23 cellular contexts compared by ENCODE assay signal in the genomic region with DNA sequence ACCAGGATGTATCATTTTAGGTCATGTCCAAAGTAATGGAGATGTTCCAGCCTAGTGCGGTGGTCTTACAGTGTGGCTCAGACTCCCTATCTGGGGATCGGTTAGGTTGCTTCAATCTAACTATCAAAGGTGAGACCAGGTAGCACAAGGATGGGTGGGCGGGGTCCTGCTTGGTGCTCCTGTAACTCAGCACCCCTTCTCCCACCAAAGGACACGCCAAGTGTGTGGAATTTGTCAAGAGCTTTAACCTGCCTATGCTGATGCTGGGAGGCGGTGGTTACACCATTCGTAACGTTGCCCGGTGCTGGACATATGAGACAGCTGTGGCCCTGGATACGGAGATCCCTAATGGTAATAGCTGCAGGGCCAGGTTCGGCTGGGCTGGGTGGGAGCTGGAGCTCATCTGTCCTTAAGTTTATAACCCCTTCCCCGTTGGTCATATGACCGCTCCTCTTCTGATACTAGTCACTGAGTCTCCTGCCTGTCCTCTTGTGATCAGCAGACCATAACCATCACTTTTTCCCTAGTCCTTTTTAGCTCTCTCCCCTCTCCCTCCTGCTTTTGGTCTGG. TPM values are rescaled to one million over a fixed set of nuclear protein-coding genes. Genes with fewer than 3 reads are reported as not detected.
DNase-seq lines count a peak whose midpoint lies in the region; ATAC-seq, FAIRE-seq and TF ChIP-seq lines count a peak whose summit lies in the region.
"Had no signal": no experiment of that assay in that cellular context is flagged by ENCODE, and none has a peak within 500 bp of the region (broad histone marks: within the 10 kb centered on the region; RNA-seq: fewer than 3 reads in every experiment).

No MANE protein-coding gene starts in this region.

- no peak overlapping the region for H2AFZ ChIP-seq in H1 (ENCODE audit: low read length)

- H2AK5ac ChIP-seq in H1 (ENCODE audit: low read depth, low read length): no peak overlapping the region

- 95% methylated on average over 12 of the region's 12 CpGs; no CpG with 5 or more reads in 1 of the 2 experiments for WGBS in H1 (ENCODE audit: extremely low coverage in 1 of 2, insufficient coverage in 1 of 2, insufficient read length in 1 of 2, insufficient replicate concordance in 2 of 2, low coverage in 1 of 2, low lambda C conversion rate in 2 of 2, missing lambda C conversion rate in 1 of 2), 2 experiments

- peaks cover 63% of the 10 kb centered on the region for H3K36me3 Mint-ChIP-seq in activated CD4-positive, alpha-beta T cell treated with anti-CD3 and anti-CD28 coated beads, Interleukin-2, amount 10 ng/mL, durations not matched to agents 24 days and 14 days (ENCODE audit: low read depth)
- peaks cover 66% of the 10 kb centered on the region for H3K36me3 Mint-ChIP-seq in activated CD4-positive, alpha-beta T cell treated with anti-CD3 and anti-CD28 coated beads, Interleukin-2, amount 10 ng/mL, durations not matched to agents 7 days and 5 days (ENCODE audit: low read depth)
- H3K36me3 Mint-ChIP-seq in stimulated activated memory B cell treated with anti-CD40 and anti-IgM and Interleukin-4, amounts not matched to agents 10 μg/mL and 1 μg/mL and 100 μg/mL, for 72 hours: peaks cover 49% of the 10 kb centered on the region
- H3K36me3 Mint-ChIP-seq in activated CD4-positive, alpha-beta T cell treated with anti-CD3 and anti-CD28 coated beads for 36 hours (ENCODE audit: low read depth): peaks cover 46% of the 10 kb centered on the region

- H3K9me3 Mint-ChIP-seq in activated CD4-positive, alpha-beta T cell treated with anti-CD3 and anti-CD28 coated beads, Interleukin-2, amount 10 ng/mL, durations not matched to agents 24 days and 14 days: no peaks in the 10 kb centered on the region
- H3K9me3 Mint-ChIP-seq in activated CD4-positive, alpha-beta T cell treated with anti-CD3 and anti-CD28 coated beads, Interleukin-2, amount 10 ng/mL, durations not matched to agents 7 days and 5 days: no peaks in the 10 kb centered on the region
- H3K9me3 Mint-ChIP-seq in stimulated activated memory B cell treated with anti-CD40 and anti-IgM and Interleukin-4, amounts not matched to agents 10 μg/mL and 1 μg/mL and 100 μg/mL, for 72 hours: no peaks in the 10 kb centered on the region
- no peaks in the 10 kb centered on the region for H3K9me3 Mint-ChIP-seq in activated CD4-positive, alpha-beta T cell treated with anti-CD3 and anti-CD28 coated beads for 36 hours (ENCODE audit: low read depth)
- H3K9me3 Mint-ChIP-seq: activated B cell treated with CpG ODN at 0.5 μM for 24 hours; activated CD4-positive, alpha-beta memory T cell treated with anti-CD3 and anti-CD28 coated beads, Interleukin-2, amount 10 ng/mL, durations not matched to agents 7 days and 5 days; activated naive CD4-positive, alpha-beta T cell treated with anti-CD3 and anti-CD28 coated beads for 36 hours; activated T-cell treated with anti-CD3 and anti-CD28 coated beads, Interleukin-2, amount 50 U/mL, for 4 hours; stimulated activated naive CD8-positive, alpha-beta T cell treated with anti-CD3 and anti-CD28 coated beads, Interleukin-15, Interleukin-2, amounts not matched to agents 100 ng/mL and 50 ng/mL, for 24 hours had no signal

- H3K27ac Mint-ChIP-seq in activated CD4-positive, alpha-beta T cell treated with anti-CD3 and anti-CD28 coated beads, Interleukin-2, amount 10 ng/mL, durations not matched to agents 24 days and 14 days: no peak overlapping the region
- no peak overlapping the region for H3K27ac Mint-ChIP-seq in activated CD4-positive, alpha-beta T cell treated with anti-CD3 and anti-CD28 coated beads, Interleukin-2, amount 10 ng/mL, durations not matched to agents 7 days and 5 days
- H3K27ac Mint-ChIP-seq in stimulated activated memory B cell treated with anti-CD40 and anti-IgM and Interleukin-4, amounts not matched to agents 10 μg/mL and 1 μg/mL and 100 μg/mL, for 72 hours: peak overlapping the region; percentile 45
- H3K27ac Mint-ChIP-seq in activated CD4-positive, alpha-beta T cell treated with anti-CD3 and anti-CD28 coated beads for 36 hours: no peak overlapping the region
- H3K27ac Mint-ChIP-seq: activated CD4-positive, alpha-beta memory T cell treated with anti-CD3 and anti-CD28 coated beads, Interleukin-2, amount 10 ng/mL, durations not matched to agents 7 days and 5 days; activated naive CD4-positive, alpha-beta T cell treated with anti-CD3 and anti-CD28 coated beads for 36 hours had no signal

- peaks cover 5 to 21% (median 14%) of the 10 kb centered on the region in 4 experiments for H3K4me1 ChIP-seq in H1 (replicated peaks in 1 of 4; ENCODE audit: control insufficient read depth in 3 of 4, insufficient read depth in 4 of 4, low read length in 3 of 4)
- H3K4me1 ChIP-seq: BE2C had no signal

- no peak overlapping the region for H4K91ac ChIP-seq in H1 (replicated peaks; ENCODE audit: insufficient read length, low read length)

- no peaks in the 10 kb centered on the region for H3K27me3 ChIP-seq in H1 (replicated peaks in 1 of 4; ENCODE audit: control insufficient read depth in 3 of 4, extremely low read depth in 1 of 4, insufficient read depth in 3 of 4, low read length in 3 of 4)
- H3K27me3 ChIP-seq: BE2C, tibial nerve had no signal

- H4K20me1 ChIP-seq in H1 (replicated peaks in 1 of 2; ENCODE audit: control insufficient read depth in 1 of 2, insufficient read depth in 2 of 2, low read length in 2 of 2): peaks cover 9 to 20% of the 10 kb centered on the region in 2 experiments

- peak; percentile 57 for DNase-seq in activated CD4-positive, alpha-beta T cell treated with anti-CD3 and anti-CD28 coated beads, Interleukin-2, amount 10 ng/mL, durations not matched to agents 24 days and 14 days
- no peak for DNase-seq in activated CD4-positive, alpha-beta T cell treated with anti-CD3 and anti-CD28 coated beads, Interleukin-2, amount 10 ng/mL, durations not matched to agents 7 days and 5 days
- DNase-seq in H1 (ENCODE audit: low read depth in 1 of 2, low spot score in 2 of 2) (no peak), kidney glomerular epithelial cell (lab: John Stamatoyannopoulos, UW) (no peak)
- no peak for DNase-seq in activated CD4-positive, alpha-beta T cell treated with anti-CD3 and anti-CD28 coated beads for 36 hours
- DNase-seq: activated B cell treated with CpG ODN at 0.5 μM for 24 hours; activated CD4-positive, alpha-beta memory T cell treated with anti-CD3 and anti-CD28 coated beads, Interleukin-2, amount 10 ng/mL, durations not matched to agents 7 days and 5 days; activated naive CD4-positive, alpha-beta T cell treated with anti-CD3 and anti-CD28 coated beads for 36 hours; activated T-cell treated with anti-CD3 and anti-CD28 coated beads, Interleukin-2, amount 50 U/mL, for 4 hours; BE2C; GOT3; islet precursor cell; NCI-H187 treated with DMSO at 0.1 percent for 48 hours; NCI-H69; retina; SK-N-SH; stimulated activated CD4-positive, alpha-beta T cell treated with anti-CD3 and anti-CD28 coated beads, Interleukin-4, amount 100 ng/mL, for 24 hours; T-helper 9 cell had no signal

- peaks cover 8% of the 10 kb centered on the region; the same call in 1 of the 2 replicates for H3K23me2 ChIP-seq in H1 (ENCODE audit: low read depth, low read length)

- H3K9ac ChIP-seq in H1 (replicated peaks in 1 of 4; ENCODE audit: extremely low read depth in 1 of 4, low read depth in 3 of 4, low read length in 3 of 4): no peak overlapping the region
- H3K9ac ChIP-seq: SK-N-SH had no signal

- peaks cover 24% of the 10 kb centered on the region for H3K4me1 Mint-ChIP-seq in activated CD4-positive, alpha-beta T cell treated with anti-CD3 and anti-CD28 coated beads, Interleukin-2, amount 10 ng/mL, durations not matched to agents 24 days and 14 days
- H3K4me1 Mint-ChIP-seq in activated CD4-positive, alpha-beta T cell treated with anti-CD3 and anti-CD28 coated beads, Interleukin-2, amount 10 ng/mL, durations not matched to agents 7 days and 5 days: peaks cover 29% of the 10 kb centered on the region
- H3K4me1 Mint-ChIP-seq in stimulated activated memory B cell treated with anti-CD40 and anti-IgM and Interleukin-4, amounts not matched to agents 10 μg/mL and 1 μg/mL and 100 μg/mL, for 72 hours: peaks cover 48% of the 10 kb centered on the region
- peaks cover 25% of the 10 kb centered on the region for H3K4me1 Mint-ChIP-seq in activated CD4-positive, alpha-beta T cell treated with anti-CD3 and anti-CD28 coated beads for 36 hours

- ATAC-seq in stimulated activated memory B cell treated with anti-CD40 and anti-IgM and Interleukin-4, amounts not matched to agents 10 μg/mL and 1 μg/mL and 100 μg/mL, for 72 hours: no peak
- ATAC-seq in activated CD4-positive, alpha-beta T cell treated with anti-CD3 and anti-CD28 coated beads for 36 hours: no peak
- ATAC-seq: activated T-cell treated with anti-CD3 and anti-CD28 coated beads, Interleukin-2, amount 50 U/mL, for 4 hours had no signal

- H3K27me3 Mint-ChIP-seq in activated CD4-positive, alpha-beta T cell treated with anti-CD3 and anti-CD28 coated beads, Interleukin-2, amount 10 ng/mL, durations not matched to agents 24 days and 14 days: no peaks in the 10 kb centered on the region
- H3K27me3 Mint-ChIP-seq in activated CD4-positive, alpha-beta T cell treated with anti-CD3 and anti-CD28 coated beads, Interleukin-2, amount 10 ng/mL, durations not matched to agents 7 days and 5 days: no peaks in the 10 kb centered on the region
- no peaks in the 10 kb centered on the region for H3K27me3 Mint-ChIP-seq in stimulated activated memory B cell treated with anti-CD40 and anti-IgM and Interleukin-4, amounts not matched to agents 10 μg/mL and 1 μg/mL and 100 μg/mL, for 72 hours
- no peaks in the 10 kb centered on the region for H3K27me3 Mint-ChIP-seq in activated CD4-positive, alpha-beta T cell treated with anti-CD3 and anti-CD28 coated beads for 36 hours
- H3K27me3 Mint-ChIP-seq: activated B cell treated with CpG ODN at 0.5 μM for 24 hours; stimulated activated naive CD8-positive, alpha-beta T cell treated with anti-CD3 and anti-CD28 coated beads, Interleukin-15, Interleukin-2, amounts not matched to agents 100 ng/mL and 50 ng/mL, for 24 hours had no signal

- no peak overlapping the region for H3K4me3 Mint-ChIP-seq in activated CD4-positive, alpha-beta T cell treated with anti-CD3 and anti-CD28 coated beads, Interleukin-2, amount 10 ng/mL, durations not matched to agents 24 days and 14 days
- H3K4me3 Mint-ChIP-seq in activated CD4-positive, alpha-beta T cell treated with anti-CD3 and anti-CD28 coated beads, Interleukin-2, amount 10 ng/mL, durations not matched to agents 7 days and 5 days: no peak overlapping the region
- no peak overlapping the region for H3K4me3 Mint-ChIP-seq in stimulated activated memory B cell treated with anti-CD40 and anti-IgM and Interleukin-4, amounts not matched to agents 10 μg/mL and 1 μg/mL and 100 μg/mL, for 72 hours
- H3K4me3 Mint-ChIP-seq in activated CD4-positive, alpha-beta T cell treated with anti-CD3 and anti-CD28 coated beads for 36 hours: no peak overlapping the region
- H3K4me3 Mint-ChIP-seq: activated B cell treated with CpG ODN at 0.5 μM for 24 hours; activated CD4-positive, alpha-beta memory T cell treated with anti-CD3 and anti-CD28 coated beads, Interleukin-2, amount 10 ng/mL, durations not matched to agents 7 days and 5 days; activated naive CD4-positive, alpha-beta T cell treated with anti-CD3 and anti-CD28 coated beads for 36 hours; activated T-cell treated with anti-CD3 and anti-CD28 coated beads, Interleukin-2, amount 50 U/mL, for 4 hours; stimulated activated naive CD8-positive, alpha-beta T cell treated with anti-CD3 and anti-CD28 coated beads, Interleukin-15, Interleukin-2, amounts not matched to agents 100 ng/mL and 50 ng/mL, for 24 hours had no signal

- no peak for TF ChIP-seq EP300 in H1 (IDR thresholded peaks at IDR 0.05; ENCODE audit: borderline replicate concordance in 1 of 2, low read depth in 2 of 2, low read length in 2 of 2)

- H3K18ac ChIP-seq in H1 (ENCODE audit: extremely low read depth, low read length): no peak overlapping the region

- H3K4me3 ChIP-seq in H1 (ENCODE audit: extremely low read depth in 1 of 4, insufficient read depth in 2 of 4, low read depth in 3 of 4, low read length in 4 of 4): no peak overlapping the region
- H3K4me3 ChIP-seq: lung, tibial nerve had no signal

- no peak overlapping the region for H4K5ac ChIP-seq in H1 (ENCODE audit: insufficient read length, low read depth, low read length)

- no peak for FAIRE-seq in H1 (lab: Jason Lieb, UNC)

- intact Hi-C loops in activated CD4-positive, alpha-beta T cell treated with anti-CD3 and anti-CD28 coated beads, Interleukin-2, amount 10 ng/mL, durations not matched to agents 24 days and 14 days (cut with micrococcal nuclease): no loop called here
- intact Hi-C loops in activated CD4-positive, alpha-beta T cell treated with anti-CD3 and anti-CD28 coated beads for 36 hours (cut with DNase I, micrococcal nuclease): loop anchor here in 1 of 2 experiments (5.0 kb wide), 1 partner anchor 38 kb away; the partner anchor contains the start of gene HDAC1

- no peak overlapping the region for H3K14ac ChIP-seq in H1 (ENCODE audit: insufficient read length)

- H3K36me3 ChIP-seq in H1 (ENCODE audit: control insufficient read depth in 2 of 4, insufficient read depth in 4 of 4, low read length in 3 of 4): peaks cover 24 to 79% (median 36%) of the 10 kb centered on the region in 4 experiments; a peak in 7 of 8 replicates

- no peak overlapping the region for H2BK120ac ChIP-seq in H1 (replicated peaks; ENCODE audit: low read depth, low read length)

- H3K79me2 ChIP-seq in H1 (ENCODE audit: control insufficient read depth in 1 of 2, insufficient read depth in 2 of 2, low read length in 2 of 2): peaks cover 4 to 21% of the 10 kb centered on the region in 2 experiments; a peak in 3 of 4 replicates

- no peak overlapping the region for H2BK12ac ChIP-seq in H1 (ENCODE audit: low read depth, low read length)

- peak in 1 of 2 experiments; percentile 17; a peak in 1 of 3 replicates for TF ChIP-seq POLR2A in H1 (IDR thresholded peaks at IDR 0.05; ENCODE audit: control extremely low read depth in 1 of 2, low read depth in 2 of 2, low read length in 2 of 2)

- POLR2A ChIA-PET in activated CD4-positive, alpha-beta T cell treated with anti-CD3 and anti-CD28 coated beads, Interleukin-2, amount 10 ng/mL, durations not matched to agents 7 days and 5 days (lab: Charles Lee): no interaction called here
- POLR2A ChIA-PET in H1 (lab: Charles Lee; ENCODE audit: partially characterized antibody): interaction anchor here (0.6 to 13.4 kb wide), 19 partner anchors 9 to 1243 kb away, joined by 3 to 321 read pairs (median 7); partner anchors contain the start of genes CCDC28B, FAM167B, FAM229A and IQCC
- POLR2A ChIA-PET in activated CD4-positive, alpha-beta T cell treated with anti-CD3 and anti-CD28 coated beads for 36 hours (lab: Charles Lee): interaction anchor here (1.0 kb wide), 1 partner anchor 19 kb away, joined by 3 read pairs; no protein-coding TSS in a partner anchor

- no peak overlapping the region for H3K56ac ChIP-seq in H1 (replicated peaks; ENCODE audit: insufficient read length, low read depth, low read length)

- no peak for TF ChIP-seq RAD21 in H1 (IDR thresholded peaks at IDR 0.05 in 1 of 2, conservative IDR thresholded peaks at IDR 0.05 in 1 of 2; ENCODE audit: low read depth in 2 of 2, low read length in 2 of 2)

- H3K27ac ChIP-seq in H1 (ENCODE audit: low read depth, low read length): no peak overlapping the region
- H3K27ac ChIP-seq: RWPE1, tibial nerve had no signal

- H3K4ac ChIP-seq in H1 (replicated peaks; ENCODE audit: insufficient read length, low read depth, low read length): no peak overlapping the region

- CTCF ChIA-PET in activated CD4-positive, alpha-beta T cell treated with anti-CD3 and anti-CD28 coated beads, Interleukin-2, amount 10 ng/mL, durations not matched to agents 7 days and 5 days (lab: Charles Lee): interaction anchor here (0.5 to 1.6 kb wide), 3 partner anchors 8 to 880 kb away, joined by 3 to 10 read pairs (median 5); no protein-coding TSS in a partner anchor
- CTCF ChIA-PET in H1 (lab: Charles Lee; ENCODE audit: partially characterized antibody): interaction anchor here (0.6 to 3.6 kb wide), 4 partner anchors 9 to 92 kb away, joined by 3 to 14 read pairs (median 5); no protein-coding TSS in a partner anchor
- CTCF ChIA-PET in activated CD4-positive, alpha-beta T cell treated with anti-CD3 and anti-CD28 coated beads for 36 hours (lab: Charles Lee): interaction anchor here (1.0 to 1.4 kb wide), 2 partner anchors 82 to 115 kb away, joined by 3 to 7 read pairs; no protein-coding TSS in a partner anchor

- no peak overlapping the region for H2BK20ac ChIP-seq in H1 (ENCODE audit: low read length)

- H2BK15ac ChIP-seq in H1 (ENCODE audit: low read length): no peak overlapping the region

- peaks cover 2% of the 10 kb centered on the region; the same call in 1 of the 2 replicates for H3K79me1 ChIP-seq in H1 (ENCODE audit: low read depth, low read length)

- no peak overlapping the region for H4K8ac ChIP-seq in H1 (ENCODE audit: extremely low read depth, insufficient read depth, low read length)

- H3K9me3 ChIP-seq in H1 (ENCODE audit: insufficient read depth in 2 of 2, low read depth in 1 of 2, low read length in 1 of 2): no peaks in the 10 kb centered on the region
- H3K9me3 ChIP-seq: BE2C, SK-N-SH, tibial nerve had no signal

- no peak overlapping the region for H3K23ac ChIP-seq in H1 (ENCODE audit: insufficient read length)

- no peak overlapping the region for H3K4me2 ChIP-seq in H1 (ENCODE audit: insufficient read depth in 1 of 2, low read depth in 2 of 2, low read length in 2 of 2)
- H3K4me2 ChIP-seq: SK-N-SH had no signal

- no peak overlapping the region for H2BK5ac ChIP-seq in H1 (ENCODE audit: low read depth, low read length)

- TF ChIP-seq CTCF in H1 (IDR thresholded peaks at IDR 0.05; ENCODE audit: control extremely low read depth in 1 of 3, insufficient read depth in 1 of 3, low read depth in 1 of 3, low read length in 3 of 3): no peak

RNA-seq across cellular contexts. Expression of gene MARCKSL1, which starts 5.4 kb away (rescaled TPM):
- 34.8 and 36.6 TPM in 2 replicates for total RNA-seq in activated CD4-positive, alpha-beta T cell treated with anti-CD3 and anti-CD28 coated beads, Interleukin-2, amount 10 ng/mL, durations not matched to agents 24 days and 14 days
- 10 to 100 TPM; 31.0 to 31.6 TPM for total RNA-seq in activated CD4-positive, alpha-beta T cell treated with anti-CD3 and anti-CD28 coated beads, Interleukin-2, amount 10 ng/mL, durations not matched to agents 7 days and 5 days
- 536 and 557 TPM in 2 replicates for total RNA-seq in H1 (2021; fragmentation: NEBNext Ultra II Directional; extraction: Animal tissue kit (Norgen Biotek cat#: 25700))
- polyA plus RNA-seq in H1 (2011; rRNA removed): 558 and 618 TPM in 2 replicates
- polyA plus RNA-seq in H1 (2011; cell fraction: cytosol; rRNA removed): 499 TPM
- polyA plus RNA-seq in H1 (2011; cell fraction: nucleus; rRNA removed): 234 TPM
- polyA plus RNA-seq in H1 (2012, experiment 1 of 2): 381 to 528 TPM (median 488 TPM) in 4 replicates
- 579 TPM for polyA plus RNA-seq in H1 (2012, experiment 2 of 2)
- polyA plus RNA-seq in H1 (2013, experiment 1 of 2): 490 TPM
- polyA plus RNA-seq in H1 (2013, experiment 2 of 2): 500 TPM
- 278 and 338 TPM in 2 replicates for polyA minus RNA-seq in H1 (2011; rRNA and poly(A)+ RNA removed)
- 161 TPM for polyA minus RNA-seq in H1 (2011; cell fraction: cytosol; rRNA and poly(A)+ RNA removed)
- 161 TPM for polyA minus RNA-seq in H1 (2011; cell fraction: nucleus; rRNA and poly(A)+ RNA removed)
- total RNA-seq in activated CD4-positive, alpha-beta T cell treated with anti-CD3 and anti-CD28 coated beads for 36 hours: 10 to 100 TPM; 27.0 to 29.3 TPM

RNA-seq across cellular contexts. Expression of gene FAM229A, which starts 31.6 kb away (rescaled TPM):
- 4.2 and 4.4 TPM in 2 replicates for total RNA-seq in activated CD4-positive, alpha-beta T cell treated with anti-CD3 and anti-CD28 coated beads, Interleukin-2, amount 10 ng/mL, durations not matched to agents 24 days and 14 days
- 1 to 10 TPM; 8.2 to 8.5 TPM for total RNA-seq in activated CD4-positive, alpha-beta T cell treated with anti-CD3 and anti-CD28 coated beads, Interleukin-2, amount 10 ng/mL, durations not matched to agents 7 days and 5 days
- 4.1 and 4.2 TPM in 2 replicates for total RNA-seq in H1 (2021; fragmentation: NEBNext Ultra II Directional; extraction: Animal tissue kit (Norgen Biotek cat#: 25700))
- polyA plus RNA-seq in H1 (2011; rRNA removed): 4.2 and 7.5 TPM in 2 replicates
- 6.3 TPM for polyA plus RNA-seq in H1 (2011; cell fraction: cytosol; rRNA removed)
- 19.5 TPM for polyA plus RNA-seq in H1 (2011; cell fraction: nucleus; rRNA removed)
- polyA plus RNA-seq in H1 (2012, experiment 1 of 2): 3.5 to 5.0 TPM (median 4.1 TPM) in 4 replicates
- 4.7 TPM for polyA plus RNA-seq in H1 (2012, experiment 2 of 2)
- polyA plus RNA-seq in H1 (2013, experiment 1 of 2): 3.7 TPM
- 2.8 TPM for polyA plus RNA-seq in H1 (2013, experiment 2 of 2)
- 1.7 and 2.6 TPM in 2 replicates for polyA minus RNA-seq in H1 (2011; rRNA and poly(A)+ RNA removed)
- 1.0 TPM for polyA minus RNA-seq in H1 (2011; cell fraction: cytosol; rRNA and poly(A)+ RNA removed)
- polyA minus RNA-seq in H1 (2011; cell fraction: nucleus; rRNA and poly(A)+ RNA removed): 5.4 TPM
- total RNA-seq in activated CD4-positive, alpha-beta T cell treated with anti-CD3 and anti-CD28 coated beads for 36 hours: 1 to 10 TPM; 3.1 to 3.3 TPM

RNA-seq across cellular contexts. Expression of gene TSSK3, which starts 31.7 kb away (rescaled TPM):
- total RNA-seq in activated CD4-positive, alpha-beta T cell treated with anti-CD3 and anti-CD28 coated beads, Interleukin-2, amount 10 ng/mL, durations not matched to agents 24 days and 14 days: 1.0 and 2.3 TPM in 2 replicates
- total RNA-seq in activated CD4-positive, alpha-beta T cell treated with anti-CD3 and anti-CD28 coated beads, Interleukin-2, amount 10 ng/mL, durations not matched to agents 7 days and 5 days: 1 to 10 TPM; 1.5 to 2.2 TPM
- 1.2 and 1.5 TPM in 2 replicates for total RNA-seq in H1 (2021; fragmentation: NEBNext Ultra II Directional; extraction: Animal tissue kit (Norgen Biotek cat#: 25700))
- polyA plus RNA-seq in H1 (2011; rRNA removed): 1.2 and 1.9 TPM in 2 replicates
- 1.1 TPM for polyA plus RNA-seq in H1 (2011; cell fraction: cytosol; rRNA removed)
- polyA plus RNA-seq in H1 (2011; cell fraction: nucleus; rRNA removed): 2.3 TPM
- 1.1 to 2.7 TPM (median 2.0 TPM) in 4 replicates for polyA plus RNA-seq in H1 (2012, experiment 1 of 2)
- 0.75 TPM for polyA plus RNA-seq in H1 (2012, experiment 2 of 2)
- polyA plus RNA-seq in H1 (2013, experiment 1 of 2): 0.97 TPM
- polyA plus RNA-seq in H1 (2013, experiment 2 of 2): 1.8 TPM
- 0.76 and 1.2 TPM in 2 replicates for polyA minus RNA-seq in H1 (2011; rRNA and poly(A)+ RNA removed)
- not detected for polyA minus RNA-seq in H1 (2011; cell fraction: cytosol; rRNA and poly(A)+ RNA removed)
- polyA minus RNA-seq in H1 (2011; cell fraction: nucleus; rRNA and poly(A)+ RNA removed): 2.7 TPM
- 1 to 10 TPM in 1 of 2 experiments, under 1 TPM in 1; 0.76 to 1.6 TPM for total RNA-seq in activated CD4-positive, alpha-beta T cell treated with anti-CD3 and anti-CD28 coated beads for 36 hours

RNA-seq across cellular contexts. Expression of gene HDAC1, which starts 38.8 kb away (rescaled TPM):
- total RNA-seq in activated CD4-positive, alpha-beta T cell treated with anti-CD3 and anti-CD28 coated beads, Interleukin-2, amount 10 ng/mL, durations not matched to agents 24 days and 14 days: 181 and 184 TPM in 2 replicates
- 100 to 1,000 TPM; 226 to 230 TPM for total RNA-seq in activated CD4-positive, alpha-beta T cell treated with anti-CD3 and anti-CD28 coated beads, Interleukin-2, amount 10 ng/mL, durations not matched to agents 7 days and 5 days
- 111 and 112 TPM in 2 replicates for total RNA-seq in H1 (2021; fragmentation: NEBNext Ultra II Directional; extraction: Animal tissue kit (Norgen Biotek cat#: 25700))
- polyA plus RNA-seq in H1 (2011; rRNA removed): 98.6 and 125 TPM in 2 replicates
- polyA plus RNA-seq in H1 (2011; cell fraction: cytosol; rRNA removed): 167 TPM
- polyA plus RNA-seq in H1 (2011; cell fraction: nucleus; rRNA removed): 117 TPM
- 163 to 210 TPM (median 188 TPM) in 4 replicates for polyA plus RNA-seq in H1 (2012, experiment 1 of 2)
- polyA plus RNA-seq in H1 (2012, experiment 2 of 2): 40.2 TPM
- 75.4 TPM for polyA plus RNA-seq in H1 (2013, experiment 1 of 2)
- polyA plus RNA-seq in H1 (2013, experiment 2 of 2): 69.8 TPM
- polyA minus RNA-seq in H1 (2011; rRNA and poly(A)+ RNA removed): 167 and 243 TPM in 2 replicates
- polyA minus RNA-seq in H1 (2011; cell fraction: cytosol; rRNA and poly(A)+ RNA removed): 62.5 TPM
- polyA minus RNA-seq in H1 (2011; cell fraction: nucleus; rRNA and poly(A)+ RNA removed): 104 TPM
- total RNA-seq in activated CD4-positive, alpha-beta T cell treated with anti-CD3 and anti-CD28 coated beads for 36 hours: 100 to 1,000 TPM; 132 to 146 TPM

Comparison
In these comparisons a context has a peak if more than half of its experiments do, and no peak if none do; other contexts are left out.
1. RNA of gene MARCKSL1, which starts 5.4 kb away (total RNA-seq): 536 to 557 TPM in H1; 34.8 to 36.6 TPM in activated CD4-positive, alpha-beta T cell treated with anti-CD3 and anti-CD28 coated beads, Interleukin-2, amount 10 ng/mL, durations not matched to agents 24 days and 14 days, 31.0 to 31.6 TPM in activated CD4-positive, alpha-beta T cell treated with anti-CD3 and anti-CD28 coated beads, Interleukin-2, amount 10 ng/mL, durations not matched to agents 7 days and 5 days and 27.0 to 29.3 TPM in activated CD4-positive, alpha-beta T cell treated with anti-CD3 and anti-CD28 coated beads for 36 hours; every median in the first group is over 10 times any median in the second.